Comparison of ENCODE assay signal across 9 cellular contexts in the genomic region with DNA sequence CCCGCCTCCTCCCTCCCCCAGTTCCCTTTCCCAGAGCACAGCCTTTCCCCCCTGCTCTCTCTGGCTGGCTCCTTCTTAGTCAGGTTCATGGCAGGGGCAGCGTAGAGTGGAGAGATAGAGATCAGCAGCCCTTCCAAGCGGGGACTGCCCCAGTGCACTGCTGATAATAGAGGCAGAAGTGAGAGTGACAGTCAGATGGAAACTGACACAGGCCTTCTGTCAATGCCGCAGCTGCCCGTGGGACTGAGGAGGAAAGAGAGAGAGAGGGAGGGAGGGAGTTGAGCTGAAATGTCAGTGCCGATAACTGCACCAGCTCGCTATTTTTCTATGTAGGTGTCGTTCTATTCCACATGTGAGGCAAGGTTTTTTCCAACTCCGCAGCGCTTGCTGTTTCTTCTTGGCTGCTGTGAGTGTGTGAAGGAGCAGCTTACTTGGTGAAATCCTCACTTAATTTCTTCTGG.
DNase-seq lines count a peak whose midpoint lies in the region; ATAC-seq, FAIRE-seq and TF ChIP-seq lines count a peak whose summit lies in the region.
"Had no signal": no experiment of that assay in that cellular context is flagged by ENCODE, and none has a peak within 500 bp of the region (broad histone marks: within the 10 kb centered on the region; RNA-seq: fewer than 3 reads in every experiment).

No MANE protein-coding gene starts in this region.

- dilution Hi-C loops in keratinocyte (cut with MboI; ENCODE audit: extremely low pct_ligation_motif_present, low sequenced_read_pairs): no loop called here

- H3K79me2 ChIP-seq in keratinocyte (ENCODE audit: control insufficient read depth, insufficient read depth, low read length): no peaks in the 10 kb centered on the region

- H3K27ac ChIP-seq in BLaER1 treated with 17β-estradiol and CSF1 and Interleukin-3, amounts not matched to agents 10 nM and 100 nM: no peak overlapping the region
- H3K27ac ChIP-seq in keratinocyte (ENCODE audit: control insufficient read depth, insufficient read depth, low read length) (no peak overlapping the region), thyroid gland (no peak overlapping the region), uterus (no peak overlapping the region)

- no peaks in the 10 kb centered on the region for H3K36me3 Mint-ChIP-seq in activated T-helper 2 cell treated with anti-CD3 and anti-CD28 coated beads, Interferon-gamma antibody, Interleukin-2, Interleukin-4, amounts not matched to agents 10 μg/mL and 5 μg/mL and 100 μg/mL, durations not matched to agents 14 hours and 24 hours and 36 hours (ENCODE audit: low read depth)

- no peaks in the 10 kb centered on the region for H3K9me3 ChIP-seq in BLaER1 treated with 17β-estradiol and CSF1 and Interleukin-3, amounts not matched to agents 10 nM and 100 nM (replicated peaks in 1 of 11)
- H3K9me3 ChIP-seq in keratinocyte (ENCODE audit: control insufficient read depth, low read depth, low read length) (no peaks in the 10 kb centered on the region), thyroid gland (no peaks in the 10 kb centered on the region), uterus (no peaks in the 10 kb centered on the region)

- H3K4me3 Mint-ChIP-seq in activated T-helper 2 cell treated with anti-CD3 and anti-CD28 coated beads, Interferon-gamma antibody, Interleukin-2, Interleukin-4, amounts not matched to agents 10 μg/mL and 5 μg/mL and 100 μg/mL, durations not matched to agents 14 hours and 24 hours and 36 hours (ENCODE audit: low read depth): no peak overlapping the region

- H4K20me1 ChIP-seq in BLaER1 treated with 17β-estradiol and CSF1 and Interleukin-3, amounts not matched to agents 10 nM and 100 nM: no peaks in the 10 kb centered on the region
- H4K20me1 ChIP-seq in keratinocyte (ENCODE audit: control insufficient read depth, extremely low read depth, insufficient read depth, low read length): no peaks in the 10 kb centered on the region

- no peaks in the 10 kb centered on the region for H3K27me3 ChIP-seq in BLaER1 treated with 17β-estradiol and CSF1 and Interleukin-3, amounts not matched to agents 10 nM and 100 nM
- H3K27me3 ChIP-seq in keratinocyte (ENCODE audit: control insufficient read depth, extremely low read depth, insufficient read depth, low read length): no peaks in the 10 kb centered on the region
- no peaks in the 10 kb centered on the region for H3K27me3 ChIP-seq in thyroid gland
- no peaks in the 10 kb centered on the region for H3K27me3 ChIP-seq in uterus

- peak; percentile 97 for FAIRE-seq in GM19239 (lab: Jason Lieb, UNC)
- no peak for FAIRE-seq in keratinocyte (lab: Jason Lieb, UNC)
- FAIRE-seq: colon had no signal

- no peak overlapping the region for H3K27ac Mint-ChIP-seq in activated T-helper 2 cell treated with anti-CD3 and anti-CD28 coated beads, Interferon-gamma antibody, Interleukin-2, Interleukin-4, amounts not matched to agents 10 μg/mL and 5 μg/mL and 100 μg/mL, durations not matched to agents 14 hours and 24 hours and 36 hours

- ATAC-seq in HG03135 (IDR thresholded peaks at IDR 0.05; ENCODE audit: unreplicated experiment): peak; percentile 100

- H3K9ac ChIP-seq in BLaER1 treated with 17β-estradiol and CSF1 and Interleukin-3, amounts not matched to agents 10 nM and 100 nM: peak overlapping the region in 6 of 11 experiments; percentile 20 to 51 (median 38); a peak in 6 of 22 replicates
- no peak overlapping the region for H3K9ac ChIP-seq in keratinocyte (ENCODE audit: control insufficient read depth, extremely low read depth, insufficient read depth, low read length)

- H3K4me1 ChIP-seq in BLaER1 treated with 17β-estradiol and CSF1 and Interleukin-3, amounts not matched to agents 10 nM and 100 nM: peaks cover 6 to 28% (median 18%) of the 10 kb centered on the region in 10 experiments; a peak in 19 of 20 replicates
- no peaks in the 10 kb centered on the region for H3K4me1 ChIP-seq in keratinocyte (ENCODE audit: control insufficient read depth, extremely low read depth, insufficient read depth, low read length)
- H3K4me1 ChIP-seq in thyroid gland: peaks cover 6 to 12% of the 10 kb centered on the region in 2 donors
- H3K4me1 ChIP-seq in uterus: no peaks in the 10 kb centered on the region

- intact Hi-C loops in activated T-helper 2 cell treated with anti-CD3 and anti-CD28 coated beads, Interferon-gamma antibody, Interleukin-2, Interleukin-4, amounts not matched to agents 10 μg/mL and 5 μg/mL and 100 μg/mL, durations not matched to agents 14 hours and 24 hours and 36 hours (cut with micrococcal nuclease): loop anchor here (5.0 kb wide), 1 partner anchor 458 kb away; no protein-coding TSS in a partner anchor
- intact Hi-C loops in thyroid gland (cut with DNase I) (no loop called here), uterus (cut with DNase I; ENCODE audit: low total_unique reads) (no loop called here)

- H3K4me3 ChIP-seq in BLaER1 treated with 17β-estradiol and CSF1 and Interleukin-3, amounts not matched to agents 10 nM and 100 nM: peak overlapping the region; percentile 27 to 57 (median 48); a peak in 17 of 20 replicates
- H3K4me3 ChIP-seq in keratinocyte (ENCODE audit: control insufficient read depth in 2 of 3, extremely low read depth in 1 of 3, insufficient read depth in 2 of 3, low read depth in 1 of 3, low read length in 3 of 3) (peak overlapping the region in 1 of 3 experiments; percentile 29), thyroid gland (replicated peaks in 1 of 3) (no peak overlapping the region), uterus (no peak overlapping the region)

- no peaks in the 10 kb centered on the region for H3K9me1 ChIP-seq in keratinocyte (ENCODE audit: control insufficient read depth, extremely low read depth, insufficient read depth, low read length)

- TF ChIP-seq CTCF in keratinocyte (optimal IDR thresholded peaks at IDR 0.05 in 1 of 3, IDR thresholded peaks at IDR 0.05 in 1 of 3, conservative IDR thresholded peaks at IDR 0.05 in 1 of 3; ENCODE audit: extremely low read depth in 1 of 3, insufficient read depth in 2 of 3, low read length in 3 of 3) (no peak), thyroid gland (IDR thresholded peaks at IDR 0.05) (no peak), uterus (IDR thresholded peaks at IDR 0.05) (no peak)

- TF ChIP-seq POLR2A in thyroid gland (IDR thresholded peaks at IDR 0.05) (no peak), uterus (IDR thresholded peaks at IDR 0.05) (no peak)

- peaks cover 8% of the 10 kb centered on the region for H3K27me3 Mint-ChIP-seq in activated T-helper 2 cell treated with anti-CD3 and anti-CD28 coated beads, Interferon-gamma antibody, Interleukin-2, Interleukin-4, amounts not matched to agents 10 μg/mL and 5 μg/mL and 100 μg/mL, durations not matched to agents 14 hours and 24 hours and 36 hours (ENCODE audit: low read depth)

- WGBS in thyroid gland, 2 donors: 2 to 5% methylated on average over 10 of the region's 10 CpGs

- H3K4me2 ChIP-seq in BLaER1 treated with 17β-estradiol and CSF1 and Interleukin-3, amounts not matched to agents 10 nM and 100 nM: peak overlapping the region; percentile 63 to 87 (median 77)
- peak overlapping the region; percentile 44 for H3K4me2 ChIP-seq in keratinocyte (ENCODE audit: control insufficient read depth, extremely low read depth, insufficient read depth, low read depth, low read length)

- peak overlapping the region; percentile 82 for H2AFZ ChIP-seq in keratinocyte (ENCODE audit: control insufficient read depth, low read length)

- no peaks in the 10 kb centered on the region for H3K36me3 ChIP-seq in BLaER1 treated with 17β-estradiol and CSF1 and Interleukin-3, amounts not matched to agents 10 nM and 100 nM
- no peaks in the 10 kb centered on the region for H3K36me3 ChIP-seq in keratinocyte (ENCODE audit: control insufficient read depth in 2 of 2, extremely low read depth in 1 of 2, insufficient read depth in 2 of 2, low read length in 2 of 2)
- no peaks in the 10 kb centered on the region for H3K36me3 ChIP-seq in thyroid gland
- H3K36me3 ChIP-seq in uterus: no peaks in the 10 kb centered on the region

- peaks cover 6% of the 10 kb centered on the region for H3K4me1 Mint-ChIP-seq in activated T-helper 2 cell treated with anti-CD3 and anti-CD28 coated beads, Interferon-gamma antibody, Interleukin-2, Interleukin-4, amounts not matched to agents 10 μg/mL and 5 μg/mL and 100 μg/mL, durations not matched to agents 14 hours and 24 hours and 36 hours (ENCODE audit: low read depth)

- DNase-seq in GM19239 (ENCODE audit: insufficient read length, low spot score): peak; percentile 42
- DNase-seq in activated T-helper 2 cell treated with anti-CD3 and anti-CD28 coated beads, Interferon-gamma antibody, Interleukin-2, Interleukin-4, amounts not matched to agents 10 μg/mL and 5 μg/mL and 100 μg/mL, durations not matched to agents 14 hours and 24 hours and 36 hours (ENCODE audit: low spot score): peak; percentile 14
- no peak for DNase-seq in keratinocyte (ENCODE audit: low read depth, low spot score)
- DNase-seq in thyroid gland: peak; percentile 2 to 8
- DNase-seq in uterus: no peak
- no peak for DNase-seq in HK-2 (ENCODE audit: unreplicated experiment)

- no peaks in the 10 kb centered on the region for H3K9me3 Mint-ChIP-seq in activated T-helper 2 cell treated with anti-CD3 and anti-CD28 coated beads, Interferon-gamma antibody, Interleukin-2, Interleukin-4, amounts not matched to agents 10 μg/mL and 5 μg/mL and 100 μg/mL, durations not matched to agents 14 hours and 24 hours and 36 hours

Comparison
In these comparisons a context has a peak if more than half of its experiments do, and no peak if none do; other contexts are left out.
1. H3K4me3 ChIP-seq: peak in BLaER1 treated with 17β-estradiol and CSF1 and Interleukin-3, amounts not matched to agents 10 nM and 100 nM (10 of 10); none in thyroid gland (0 of 3) and uterus (0 of 2).
2. DNase-seq: peak in GM19239 (single experiment), activated T-helper 2 cell treated with anti-CD3 and anti-CD28 coated beads, Interferon-gamma antibody, Interleukin-2, Interleukin-4, amounts not matched to agents 10 μg/mL and 5 μg/mL and 100 μg/mL, durations not matched to agents 14 hours and 24 hours and 36 hours (single experiment) and thyroid gland (2 of 2); none in keratinocyte (single experiment), uterus (0 of 2) and HK-2 (single experiment).